Comparison of ENCODE assay signal across 4 cellular contexts in genomic region chr17:32042266-32042665, GRCh38. TPM values are rescaled to one million over a fixed set of nuclear protein-coding genes. Genes with fewer than 3 reads are reported as not detected.
DNase-seq lines count a peak whose midpoint lies in the region; ATAC-seq and TF ChIP-seq lines count a peak whose summit lies in the region.
"Not testable (repeated sequence)": the region's sequence is repeated elsewhere in the genome, so short reads cannot be mapped to it uniquely, and the experiment has no call there.

No MANE protein-coding gene starts in this region.

- not testable (repeated sequence) for H3K56ac ChIP-seq in H9 (ENCODE audit: insufficient read length, low read depth, low read length)

- H2BK15ac ChIP-seq in H9 (ENCODE audit: low read depth, low read length): not testable (repeated sequence)

- not testable (repeated sequence) for TF ChIP-seq CTCF in H9 (conservative IDR thresholded peaks at IDR 0.05); upper lobe of right lung (IDR thresholded peaks at IDR 0.05)

- H3K36me3 Mint-ChIP-seq in H9 (ENCODE audit: insufficient read depth in 1 of 3, low read depth in 3 of 3): peaks cover 9 to 28% (median 24%) of the 10 kb centered on the region in 3 experiments; a peak in 6 of 7 replicates
- H3K36me3 Mint-ChIP-seq in stimulated activated naive B cell treated with anti-CD40 and anti-IgM and Interleukin-4, amounts not matched to agents 10 μg/mL and 1 μg/mL and 100 μg/mL, for 72 hours: peaks cover 15 to 21% of the 10 kb centered on the region in 2 donors

- not testable (repeated sequence) for H3K27ac ChIP-seq in H9 (ENCODE audit: insufficient read length, low read depth, low read length); upper lobe of right lung

- not testable (repeated sequence) for H2AK5ac ChIP-seq in H9 (ENCODE audit: insufficient read length, low read length)

- peak; percentile 27 for ATAC-seq in esophagus mucosa
- ATAC-seq in stimulated activated naive B cell treated with anti-CD40 and anti-IgM and Interleukin-4, amounts not matched to agents 10 μg/mL and 1 μg/mL and 100 μg/mL, for 72 hours (replicated peaks): not testable (repeated sequence)
- peak; percentile 16 for ATAC-seq in upper lobe of right lung

- not testable (repeated sequence) for H2AFZ ChIP-seq in H9 (ENCODE audit: low read length)

- not testable (repeated sequence) for H3K27me3 ChIP-seq in H9 (ENCODE audit: insufficient read depth, low read length); upper lobe of right lung

- not testable (repeated sequence) for H4K5ac ChIP-seq in H9 (ENCODE audit: insufficient read length, low read depth, low read length)

- not testable (repeated sequence) for H4K91ac ChIP-seq in H9 (ENCODE audit: insufficient read length, low read depth, low read length)

- not testable (repeated sequence) for H3K79me2 ChIP-seq in H9 (ENCODE audit: insufficient read depth, low read length)

- not testable (repeated sequence) for H3K23ac ChIP-seq in H9 (ENCODE audit: insufficient read length, low read depth, low read length)

- H3K4me1 ChIP-seq in H9 (ENCODE audit: insufficient read depth, low read length); upper lobe of right lung: not testable (repeated sequence)

- H2BK120ac ChIP-seq in H9 (ENCODE audit: low read depth, low read length, poor library complexity, severe bottlenecking): not testable (repeated sequence)

- H3K4me3 Mint-ChIP-seq in H9; stimulated activated naive B cell treated with anti-CD40 and anti-IgM and Interleukin-4, amounts not matched to agents 10 μg/mL and 1 μg/mL and 100 μg/mL, for 72 hours: not testable (repeated sequence)

- not testable (repeated sequence) for H4K20me1 ChIP-seq in H9 (ENCODE audit: control insufficient read depth, insufficient read depth, insufficient read length)

- not testable (repeated sequence) for H3K9me3 ChIP-seq in H9 (ENCODE audit: control insufficient read depth, low read depth, low read length); upper lobe of right lung

- H3K4me1 Mint-ChIP-seq in H9; stimulated activated naive B cell treated with anti-CD40 and anti-IgM and Interleukin-4, amounts not matched to agents 10 μg/mL and 1 μg/mL and 100 μg/mL, for 72 hours: not testable (repeated sequence)

- H3K9ac ChIP-seq in H9 (ENCODE audit: extremely low read depth, insufficient read length, low read length): not testable (repeated sequence)

- H2BK12ac ChIP-seq in H9 (ENCODE audit: insufficient read length, low read depth, low read length): not testable (repeated sequence)

- not testable (repeated sequence) for H3K79me1 ChIP-seq in H9 (ENCODE audit: insufficient read depth, low read depth, low read length, poor library complexity, severe bottlenecking)

- H3K4ac ChIP-seq in H9 (ENCODE audit: low read depth, low read length): not testable (repeated sequence)

- not testable (repeated sequence) for H3T11ph ChIP-seq in H9 (ENCODE audit: low read length)

- H3K4me2 ChIP-seq in H9 (ENCODE audit: insufficient read depth, insufficient read length, low read length): not testable (repeated sequence)

- not testable (repeated sequence) for H3K23me2 ChIP-seq in H9 (ENCODE audit: insufficient read length, low read depth, low read length, poor library complexity, severe bottlenecking)

- H3K9me3 Mint-ChIP-seq in H9; stimulated activated naive B cell treated with anti-CD40 and anti-IgM and Interleukin-4, amounts not matched to agents 10 μg/mL and 1 μg/mL and 100 μg/mL, for 72 hours: not testable (repeated sequence)

- not testable (repeated sequence) for H3K4me3 ChIP-seq in upper lobe of right lung

- H3K36me3 ChIP-seq in upper lobe of right lung: peaks cover 31% of the 10 kb centered on the region

- intact Hi-C loops in upper lobe of right lung (cut with DNase I): not testable (repeated sequence)

- H2BK20ac ChIP-seq in H9 (ENCODE audit: low read depth, low read length, poor library complexity, severe bottlenecking): not testable (repeated sequence)

- no CpG with 5 or more reads among the region's 11 CpGs for WGBS in H9 (ENCODE audit: extremely low coverage, insufficient read length, low lambda C conversion rate)

- not testable (repeated sequence) for H3K27me3 Mint-ChIP-seq in H9 (ENCODE audit: low read depth); stimulated activated naive B cell treated with anti-CD40 and anti-IgM and Interleukin-4, amounts not matched to agents 10 μg/mL and 1 μg/mL and 100 μg/mL, for 72 hours

- H2BK5ac ChIP-seq in H9 (ENCODE audit: insufficient read length, low read length): not testable (repeated sequence)

- H3K14ac ChIP-seq in H9 (ENCODE audit: insufficient read depth, low read length): not testable (repeated sequence)

- not testable (repeated sequence) for H3K18ac ChIP-seq in H9 (ENCODE audit: insufficient read length, low read depth, low read length)

- not testable (repeated sequence) for H3K27ac Mint-ChIP-seq in H9
- peak overlapping the region; percentile 59 for H3K27ac Mint-ChIP-seq in stimulated activated naive B cell treated with anti-CD40 and anti-IgM and Interleukin-4, amounts not matched to agents 10 μg/mL and 1 μg/mL and 100 μg/mL, for 72 hours

- peak; percentile 20 for DNase-seq in H9
- DNase-seq in stimulated activated naive B cell treated with anti-CD40 and anti-IgM and Interleukin-4, amounts not matched to agents 10 μg/mL and 1 μg/mL and 100 μg/mL, for 72 hours; upper lobe of right lung: not testable (repeated sequence)

- not testable (repeated sequence) for H4K8ac ChIP-seq in H9 (replicated peaks; ENCODE audit: insufficient read length, low read depth, low read length)

RNA-seq across cellular contexts. Expression of gene LRRC37B, which starts 35.1 kb away (rescaled TPM):
- total RNA-seq in H9 (2021): 17.9 and 19.1 TPM in 2 replicates
- 4.4 TPM for total RNA-seq in esophagus mucosa
- total RNA-seq in upper lobe of right lung: 15.8 TPM
